ENCODE assay signal across 1 cellular context in genomic region chr12:95607642-95608041, GRCh38.
TF ChIP-seq lines count a peak whose summit lies in the region.

No MANE protein-coding gene starts in this region.

TF ChIP-seq in HepG2, 621 proteins besides CTCF, POLR2A, EP300 and RAD21 (continued from another document):
- no peak for TF ChIP-seq ZNF839 (CRISPR knock-in tag; IDR thresholded peaks at IDR 0.05; ENCODE audit: borderline replicate concordance)
